ENCODE assay signal across 14 cellular contexts in genomic region chr13:53694814-53695533, GRCh38.
DNase-seq lines count a peak whose midpoint lies in the region; ATAC-seq and TF ChIP-seq lines count a peak whose summit lies in the region.
"Had no signal": no experiment of that assay in that cellular context is flagged by ENCODE, and none has a peak within 500 bp of the region (broad histone marks: within the 10 kb centered on the region; RNA-seq: fewer than 3 reads in every experiment).

No MANE protein-coding gene starts in this region.

- no peaks in the 10 kb centered on the region for H3K4me1 ChIP-seq in adrenal gland (replicated peaks in 1 of 2)

- no peaks in the 10 kb centered on the region for H3K36me3 Mint-ChIP-seq in activated CD8-positive, alpha-beta T cell treated with anti-CD3 and anti-CD28 coated beads, Interleukin-2, amount 10 ng/mL, durations not matched to agents 7 days and 5 days (ENCODE audit: low read depth)

- no peak overlapping the region for H3K27ac ChIP-seq in adrenal gland

- H3K9me3 ChIP-seq in adrenal gland (replicated peaks in 1 of 3), result no peaks in the 10 kb centered on the region

- no peak for TF ChIP-seq POLR2A in adrenal gland (IDR thresholded peaks at IDR 0.05)

- no peaks in the 10 kb centered on the region for H3K36me3 ChIP-seq in adrenal gland (replicated peaks in 1 of 2)

- CTCF ChIA-PET in activated CD8-positive, alpha-beta T cell treated with anti-CD3 and anti-CD28 coated beads, Interleukin-2, amount 10 ng/mL, durations not matched to agents 7 days and 5 days (lab: Charles Lee), result no interaction called here

- H3K4me1 Mint-ChIP-seq in activated CD8-positive, alpha-beta T cell treated with anti-CD3 and anti-CD28 coated beads, Interleukin-2, amount 10 ng/mL, durations not matched to agents 7 days and 5 days (ENCODE audit: low read depth), result no peaks in the 10 kb centered on the region

- no peak for ATAC-seq in activated CD8-positive, alpha-beta T cell treated with anti-CD3 and anti-CD28 coated beads, Interleukin-2, amount 10 ng/mL, durations not matched to agents 7 days and 5 days
- ATAC-seq: Panc1, Right ventricle myocardium inferior had no signal

- in situ Hi-C loops in SK-MEL-5 (cut with HindIII; ENCODE audit: low pct_unique_long_range_greater_than_20kb, low sequenced_read_pairs), result no loop called here

- whole genome bisulfite sequencing in adrenal gland, 4 donors, result 52 to 77% (median 65%) methylated on average over 2 of the region's 2 CpGs

- no peak overlapping the region for H3K4me3 Mint-ChIP-seq in activated CD8-positive, alpha-beta T cell treated with anti-CD3 and anti-CD28 coated beads, Interleukin-2, amount 10 ng/mL, durations not matched to agents 7 days and 5 days

- H3K9me3 Mint-ChIP-seq in activated CD8-positive, alpha-beta T cell treated with anti-CD3 and anti-CD28 coated beads, Interleukin-2, amount 10 ng/mL, durations not matched to agents 7 days and 5 days (ENCODE audit: insufficient read depth), result peaks cover 12% of the 10 kb centered on the region

- no peak overlapping the region for H3K4me3 ChIP-seq in adrenal gland

- intact Hi-C loops in adrenal gland (cut with DNase I), result no loop called here

- DNase-seq in ELF-1 (ENCODE audit: low read depth, low spot score) (peak; percentile 32), SK-MEL-5 (ENCODE audit: low read depth, low spot score) (peak; percentile 2), islet precursor cell (peak; percentile 82), pons (ENCODE audit: low spot score) (peak; percentile 4), adrenal gland (no peak), DMS153 (lab: John Stamatoyannopoulos, UW) (no peak), COLO829 (ENCODE audit: low spot score) (no peak)
- no peak for DNase-seq in activated CD8-positive, alpha-beta T cell treated with anti-CD3 and anti-CD28 coated beads, Interleukin-2, amount 10 ng/mL, durations not matched to agents 7 days and 5 days
- DNase-seq: C1 segment of cervical spinal cord, NCI-H1048, NCI-H2227 treated with DMSO at 0.1 percent for 48 hours, NCI-H748 treated with DMSO at 0.1 percent for 48 hours had no signal

- H3K27me3 Mint-ChIP-seq in activated CD8-positive, alpha-beta T cell treated with anti-CD3 and anti-CD28 coated beads, Interleukin-2, amount 10 ng/mL, durations not matched to agents 7 days and 5 days (ENCODE audit: low read depth), result no peaks in the 10 kb centered on the region

- H3K27me3 ChIP-seq in adrenal gland, result no peaks in the 10 kb centered on the region

- H3K27ac Mint-ChIP-seq in activated CD8-positive, alpha-beta T cell treated with anti-CD3 and anti-CD28 coated beads, Interleukin-2, amount 10 ng/mL, durations not matched to agents 7 days and 5 days, result no peak overlapping the region

- TF ChIP-seq CTCF in adrenal gland (IDR thresholded peaks at IDR 0.05), result no peak

- POLR2A ChIA-PET in activated CD8-positive, alpha-beta T cell treated with anti-CD3 and anti-CD28 coated beads, Interleukin-2, amount 10 ng/mL, durations not matched to agents 7 days and 5 days (lab: Charles Lee), result no interaction called here

Comparison
In these comparisons a context has a peak if more than half of its experiments do, and no peak if none do; other contexts are left out.
1. DNase-seq: peak in ELF-1 (single experiment), SK-MEL-5 (single experiment), islet precursor cell (single experiment) and pons (single experiment); none in adrenal gland (0 of 7), DMS153 (single experiment), activated CD8-positive, alpha-beta T cell treated with anti-CD3 and anti-CD28 coated beads, Interleukin-2, amount 10 ng/mL, durations not matched to agents 7 days and 5 days (single experiment) and COLO829 (single experiment).